ENCODE assay signal across 7 cellular contexts in genomic region chr14:94801225-94801624, GRCh38. TPM values are rescaled to one million over a fixed set of nuclear protein-coding genes. Genes with fewer than 3 reads are reported as not detected.
"Had no signal": no experiment of that assay in that cellular context is flagged by ENCODE, and none has a peak within 500 bp of the region (broad histone marks: within the 10 kb centered on the region; RNA-seq: fewer than 3 reads in every experiment).

No MANE protein-coding gene starts in this region.

- H3K4me3 ChIP-seq: K562 had no signal

- H3K4me1 Mint-ChIP-seq: IgD-negative memory B cell had no signal

- FAIRE-seq: HTR-8/SVneo, K562 had no signal

- H3K36me3 Mint-ChIP-seq: IgD-negative memory B cell had no signal

- ATAC-seq: K562 had no signal

- H3K9me3 Mint-ChIP-seq: IgD-negative memory B cell had no signal

- DNase-seq: IMR-90, KBM-7 had no signal

- H3K4me3 Mint-ChIP-seq: IgD-negative memory B cell had no signal

- H3K27ac ChIP-seq: HL-60 had no signal

- H3K27me3 Mint-ChIP-seq: IgD-negative memory B cell had no signal

RNA-seq across cellular contexts. Expression of gene GSC, which starts 31.3 kb away (rescaled TPM):
- total RNA-seq: HT-29, IMR-90, K562 had no signal
- polyA plus RNA-seq: IgD-negative memory B cell, IMR-90, K562 had no signal
